1 cellular context compared by ENCODE assay signal in the genomic region with DNA sequence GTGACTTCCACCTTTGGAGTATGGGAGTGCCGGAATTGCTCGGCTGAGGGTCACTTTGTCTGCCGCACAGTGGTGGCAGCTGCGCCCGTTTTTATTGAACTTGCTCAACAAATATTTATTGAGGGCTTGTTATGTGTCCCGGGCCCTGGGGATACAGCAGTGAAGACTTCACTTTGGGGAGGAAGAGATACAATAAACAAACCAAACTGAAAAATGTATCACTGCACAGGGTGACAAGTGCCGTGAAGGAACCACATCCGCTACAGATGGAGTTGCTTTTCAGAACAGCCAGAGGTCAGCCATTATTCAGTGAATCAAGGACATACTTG.
TF ChIP-seq lines count a peak whose summit lies in the region.

No MANE protein-coding gene starts in this region.

TF ChIP-seq in GM23338, 12 proteins besides CTCF, POLR2A, EP300 and RAD21 (continued from another document):
- TF ChIP-seq ZNF462 (CRISPR knock-in tag; IDR thresholded peaks at IDR 0.05) (no peak), JUNB (IDR thresholded peaks at IDR 0.05; ENCODE audit: unreplicated experiment) (no peak), CREB1 (CRISPR knock-in tag; IDR thresholded peaks at IDR 0.05; ENCODE audit: low read depth) (no peak), ZNF114 (CRISPR knock-in tag; IDR thresholded peaks at IDR 0.05) (no peak), EZH2phosphoT487 (IDR thresholded peaks at IDR 0.05; ENCODE audit: unreplicated experiment) (no peak)
- TF ChIP-seq, protein P1, sequence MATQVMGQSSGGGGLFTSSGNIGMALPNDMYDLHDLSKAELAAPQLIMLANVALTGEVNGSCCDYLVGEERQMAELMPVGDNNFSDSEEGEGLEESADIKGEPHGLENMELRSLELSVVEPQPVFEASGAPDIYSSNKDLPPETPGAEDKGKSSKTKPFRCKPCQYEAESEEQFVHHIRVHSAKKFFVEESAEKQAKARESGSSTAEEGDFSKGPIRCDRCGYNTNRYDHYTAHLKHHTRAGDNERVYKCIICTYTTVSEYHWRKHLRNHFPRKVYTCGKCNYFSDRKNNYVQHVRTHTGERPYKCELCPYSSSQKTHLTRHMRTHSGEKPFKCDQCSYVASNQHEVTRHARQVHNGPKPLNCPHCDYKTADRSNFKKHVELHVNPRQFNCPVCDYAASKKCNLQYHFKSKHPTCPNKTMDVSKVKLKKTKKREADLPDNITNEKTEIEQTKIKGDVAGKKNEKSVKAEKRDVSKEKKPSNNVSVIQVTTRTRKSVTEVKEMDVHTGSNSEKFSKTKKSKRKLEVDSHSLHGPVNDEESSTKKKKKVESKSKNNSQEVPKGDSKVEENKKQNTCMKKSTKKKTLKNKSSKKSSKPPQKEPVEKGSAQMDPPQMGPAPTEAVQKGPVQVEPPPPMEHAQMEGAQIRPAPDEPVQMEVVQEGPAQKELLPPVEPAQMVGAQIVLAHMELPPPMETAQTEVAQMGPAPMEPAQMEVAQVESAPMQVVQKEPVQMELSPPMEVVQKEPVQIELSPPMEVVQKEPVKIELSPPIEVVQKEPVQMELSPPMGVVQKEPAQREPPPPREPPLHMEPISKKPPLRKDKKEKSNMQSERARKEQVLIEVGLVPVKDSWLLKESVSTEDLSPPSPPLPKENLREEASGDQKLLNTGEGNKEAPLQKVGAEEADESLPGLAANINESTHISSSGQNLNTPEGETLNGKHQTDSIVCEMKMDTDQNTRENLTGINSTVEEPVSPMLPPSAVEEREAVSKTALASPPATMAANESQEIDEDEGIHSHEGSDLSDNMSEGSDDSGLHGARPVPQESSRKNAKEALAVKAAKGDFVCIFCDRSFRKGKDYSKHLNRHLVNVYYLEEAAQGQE (IDR thresholded peaks at IDR 0.05; ENCODE audit: unreplicated experiment) = no peak
